Comparison of ENCODE assay signal across 25 cellular contexts in the genomic region with DNA sequence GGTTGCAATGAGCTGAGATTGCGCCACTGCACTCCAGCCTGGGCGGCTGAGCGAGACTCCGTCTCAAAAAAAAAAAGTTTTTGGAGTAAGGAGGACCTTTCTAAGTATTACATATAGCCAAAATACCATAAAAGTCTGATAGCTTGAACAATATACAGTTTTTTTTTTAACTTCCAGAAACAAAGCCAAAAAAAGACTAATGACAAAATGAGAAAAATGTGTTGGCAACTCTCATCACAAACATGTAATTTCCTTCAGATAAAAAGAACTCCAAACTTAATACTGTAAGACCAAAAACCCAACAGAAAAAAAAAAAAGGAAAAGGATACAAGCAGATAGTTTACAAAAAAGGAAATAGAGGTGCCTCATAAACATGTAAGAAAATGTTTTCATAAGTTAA.
"Had no signal": no experiment of that assay in that cellular context is flagged by ENCODE, and none has a peak within 500 bp of the region (broad histone marks: within the 10 kb centered on the region; RNA-seq: fewer than 3 reads in every experiment).

No MANE protein-coding gene starts in this region.

- H3K4me1 Mint-ChIP-seq: brain had no signal

- H3K9ac ChIP-seq: neural progenitor cell had no signal

- H3K9me3 Mint-ChIP-seq: activated CD4-positive, alpha-beta memory T cell treated with anti-CD3 and anti-CD28 coated beads, Interleukin-2, amount 10 ng/mL, durations not matched to agents 7 days and 5 days; activated naive CD8-positive, alpha-beta T cell treated with anti-CD3 and anti-CD28 coated beads, Interleukin-2, amount 10 ng/mL, durations not matched to agents 7 days and 5 days; activated T-helper 2 cell treated with anti-CD3 and anti-CD28 coated beads, Interferon-gamma antibody, Interleukin-2, Interleukin-4, amounts not matched to agents 10 μg/mL and 5 μg/mL and 100 μg/mL, durations not matched to agents 14 hours and 24 hours and 36 hours; brain; endodermal cell; memory B cell; neural progenitor cell; stimulated activated naive B cell treated with anti-CD40 and anti-IgM and Interleukin-4, amounts not matched to agents 10 μg/mL and 1 μg/mL and 100 μg/mL, for 72 hours had no signal

- H3K36me3 ChIP-seq: neural progenitor cell, prostate gland, right lobe of liver, thyroid gland had no signal

- FAIRE-seq: colon, urothelium cell line had no signal

- H3K9me3 ChIP-seq: mucosa of descending colon, prostate gland, right lobe of liver, thyroid gland had no signal

- ATAC-seq: left lobe of liver; mucosa of descending colon; stimulated activated naive B cell treated with anti-CD40 and anti-IgM and Interleukin-4, amounts not matched to agents 10 μg/mL and 1 μg/mL and 100 μg/mL, for 72 hours had no signal

- H3K27me3 Mint-ChIP-seq: activated naive CD8-positive, alpha-beta T cell treated with anti-CD3 and anti-CD28 coated beads, Interleukin-2, amount 10 ng/mL, durations not matched to agents 7 days and 5 days had no signal

- H3K36me3 Mint-ChIP-seq: activated naive CD8-positive, alpha-beta T cell treated with anti-CD3 and anti-CD28 coated beads, Interleukin-2, amount 10 ng/mL, durations not matched to agents 7 days and 5 days; brain; memory B cell; neural progenitor cell; stimulated activated naive B cell treated with anti-CD40 and anti-IgM and Interleukin-4, amounts not matched to agents 10 μg/mL and 1 μg/mL and 100 μg/mL, for 72 hours had no signal

- H3K27me3 ChIP-seq: neural progenitor cell, right lobe of liver, thyroid gland had no signal

- H3K4me2 ChIP-seq: neural progenitor cell had no signal

- H2AFZ ChIP-seq: neural progenitor cell had no signal

- DNase-seq: activated CD4-positive, alpha-beta memory T cell treated with anti-CD3 and anti-CD28 coated beads, Interleukin-2, amount 10 ng/mL, durations not matched to agents 7 days and 5 days; activated CD4-positive, alpha-beta T cell treated with anti-CD3 and anti-CD28 coated beads for 48 hours; activated CD4-positive, CD25-positive, alpha-beta regulatory T cell; activated naive CD4-positive, alpha-beta T cell treated with Interleukin-2 at 50 U/mL for 16 hours; activated naive CD8-positive, alpha-beta T cell treated with anti-CD3 and anti-CD28 coated beads, Interleukin-2, amount 10 ng/mL, durations not matched to agents 7 days and 5 days; activated T-cell treated with anti-CD3 and anti-CD28 coated beads, Interleukin-2, amount 50 U/mL, for 1 hour; central memory CD4-positive, alpha-beta T cell; endodermal cell; hypothalamus; islet precursor cell; mucosa of descending colon; naive thymus-derived CD4-positive, alpha-beta T cell; right lobe of liver; stimulated activated naive B cell treated with anti-CD40 and anti-IgM and Interleukin-4, amounts not matched to agents 10 μg/mL and 1 μg/mL and 100 μg/mL, for 72 hours; T-helper 1 cell; T-helper 9 cell; thyroid gland had no signal

- H3K4me3 Mint-ChIP-seq: activated CD4-positive, alpha-beta memory T cell treated with anti-CD3 and anti-CD28 coated beads, Interleukin-2, amount 10 ng/mL, durations not matched to agents 7 days and 5 days; activated naive CD8-positive, alpha-beta T cell treated with anti-CD3 and anti-CD28 coated beads, Interleukin-2, amount 10 ng/mL, durations not matched to agents 7 days and 5 days; brain; endodermal cell; memory B cell; naive thymus-derived CD4-positive, alpha-beta T cell; neural progenitor cell; stimulated activated naive B cell treated with anti-CD40 and anti-IgM and Interleukin-4, amounts not matched to agents 10 μg/mL and 1 μg/mL and 100 μg/mL, for 72 hours had no signal

- H3K27ac Mint-ChIP-seq: activated CD4-positive, alpha-beta memory T cell treated with anti-CD3 and anti-CD28 coated beads, Interleukin-2, amount 10 ng/mL, durations not matched to agents 7 days and 5 days; activated naive CD8-positive, alpha-beta T cell treated with anti-CD3 and anti-CD28 coated beads, Interleukin-2, amount 10 ng/mL, durations not matched to agents 7 days and 5 days; activated T-helper 2 cell treated with anti-CD3 and anti-CD28 coated beads, Interferon-gamma antibody, Interleukin-2, Interleukin-4, amounts not matched to agents 10 μg/mL and 5 μg/mL and 100 μg/mL, durations not matched to agents 14 hours and 24 hours and 36 hours; brain; endodermal cell; memory B cell; neural progenitor cell; stimulated activated naive B cell treated with anti-CD40 and anti-IgM and Interleukin-4, amounts not matched to agents 10 μg/mL and 1 μg/mL and 100 μg/mL, for 72 hours had no signal

- H3K27ac ChIP-seq: neural progenitor cell, prostate gland had no signal

- H3K4me3 ChIP-seq: mucosa of descending colon, neural progenitor cell, prostate gland, right lobe of liver, thyroid gland had no signal

- H3K4me1 ChIP-seq: neural progenitor cell, prostate gland had no signal
